In genomic region chr17:75509528-75510258, GRCh38 we compare ENCODE assay signal across 16 cellular contexts. TPM values are rescaled to one million over a fixed set of nuclear protein-coding genes. Genes with fewer than 3 reads are reported as not detected.
DNase-seq lines count a peak whose midpoint lies in the region; ATAC-seq and TF ChIP-seq lines count a peak whose summit lies in the region.
"Had no signal": no experiment of that assay in that cellular context is flagged by ENCODE, and none has a peak within 500 bp of the region (broad histone marks: within the 10 kb centered on the region; RNA-seq: fewer than 3 reads in every experiment).

No MANE protein-coding gene starts in this region.

- DNase-seq in adrenal gland (peak in 5 of 7 donors; percentile 59 to 81 (median 61)), esophagus squamous epithelium (lab: John Stamatoyannopoulos, UW) (no peak), lung (ENCODE audit: low spot score) (no peak), suprapubic skin (ENCODE audit: low spot score in 2 of 2) (no peak), testis (no peak), omental fat pad (ENCODE audit: low spot score) (no peak)
- DNase-seq in stimulated activated CD4-positive, alpha-beta T cell treated with anti-CD3 and anti-CD28 coated beads, Interleukin-1b, Interleukin-23, amount 100 ng/mL, for 48 hours, result no peak
- DNase-seq: activated CD4-positive, alpha-beta T cell treated with anti-CD3 and anti-CD28 coated beads, Interleukin-2, amount 50 U/mL, for 1 hour; effector memory CD8-positive, alpha-beta T cell; NCI-H1092; SHP77; stimulated activated CD4-positive, alpha-beta T cell treated with anti-CD3 and anti-CD28 coated beads, Interleukin-2, amount 100 ng/mL, for 48 hours had no signal

- no peaks in the 10 kb centered on the region for H3K27me3 Mint-ChIP-seq in activated T-helper 17 cell treated with anti-CD3 and anti-CD28 coated beads, Interleukin-2, amount 50 U/mL, for 72 hours
- H3K27me3 Mint-ChIP-seq: effector memory CD8-positive, alpha-beta T cell; IgD-negative memory B cell had no signal

- no peaks in the 10 kb centered on the region for H3K9me3 Mint-ChIP-seq in activated T-helper 17 cell treated with anti-CD3 and anti-CD28 coated beads, Interleukin-2, amount 50 U/mL, for 72 hours
- H3K9me3 Mint-ChIP-seq: effector memory CD8-positive, alpha-beta T cell; IgD-negative memory B cell; stimulated activated memory B cell treated with anti-CD40 and anti-IgM and Interleukin-4, amounts not matched to agents 10 μg/mL and 1 μg/mL and 100 μg/mL, for 72 hours; T-helper 2 cell treated with Interferon-gamma antibody and Interleukin-4, amounts not matched to agents 5 μg/mL and 100 μg/mL, for 36 hours had no signal

- H3K27me3 ChIP-seq in adrenal gland (no peaks in the 10 kb centered on the region), esophagus squamous epithelium (no peaks in the 10 kb centered on the region), lung (ENCODE audit: control insufficient read depth, insufficient read depth) (no peaks in the 10 kb centered on the region), suprapubic skin (no peaks in the 10 kb centered on the region), testis (no peaks in the 10 kb centered on the region)

- intact Hi-C loops in adrenal gland (cut with DNase I) (loop anchor here in 1 of 2 donors (5.0 to 10.0 kb wide), 2 partner anchors 32 to 185 kb away; no protein-coding TSS in a partner anchor), esophagus squamous epithelium (cut with DNase I) (loop anchor here (10.0 kb wide), 2 partner anchors 185 to 245 kb away; no protein-coding TSS in a partner anchor), testis (cut with DNase I; ENCODE audit: low total_unique reads) (loop anchor here (5.0 kb wide), 1 partner anchor 82 kb away; no protein-coding TSS in a partner anchor)

- H3K4me3 Mint-ChIP-seq in activated T-helper 17 cell treated with anti-CD3 and anti-CD28 coated beads, Interleukin-2, amount 50 U/mL, for 72 hours, result no peak overlapping the region
- H3K4me3 Mint-ChIP-seq: effector memory CD8-positive, alpha-beta T cell; IgD-negative memory B cell; stimulated activated memory B cell treated with anti-CD40 and anti-IgM and Interleukin-4, amounts not matched to agents 10 μg/mL and 1 μg/mL and 100 μg/mL, for 72 hours; T-helper 2 cell treated with Interferon-gamma antibody and Interleukin-4, amounts not matched to agents 5 μg/mL and 100 μg/mL, for 36 hours had no signal

- H3K27ac ChIP-seq in adrenal gland (peak overlapping the region in 4 of 5 donors; percentile 13 to 93 (median 39)), esophagus squamous epithelium (peak overlapping the region; percentile 28 to 93 (median 88)), lung (ENCODE audit: low read depth in 1 of 2, low read length in 1 of 2) (peak overlapping the region; percentile 68 to 83), suprapubic skin (peak overlapping the region; percentile 58), testis (peak overlapping the region in 1 of 2 donors; percentile 25)

- TF ChIP-seq POLR2A in adrenal gland (IDR thresholded peaks at IDR 0.05), result peak in 1 of 2 donors; percentile 22
- no peak for TF ChIP-seq POLR2A in esophagus squamous epithelium (IDR thresholded peaks at IDR 0.05)
- no peak for TF ChIP-seq POLR2A in suprapubic skin (IDR thresholded peaks at IDR 0.05)
- TF ChIP-seq POLR2A in testis (IDR thresholded peaks at IDR 0.05), result no peak

- no peak for TF ChIP-seq EP300 in suprapubic skin (IDR thresholded peaks at IDR 0.05)

- ATAC-seq in lung (ENCODE audit: insufficient read depth, low FRiP score) (peak; percentile 45), omental fat pad (ENCODE audit: low FRiP score) (no peak)
- ATAC-seq in activated T-helper 17 cell treated with anti-CD3 and anti-CD28 coated beads, Interleukin-2, amount 50 U/mL, for 72 hours (replicated peaks), result no peak
- ATAC-seq: effector memory CD8-positive, alpha-beta T cell; stimulated activated memory B cell treated with anti-CD40 and anti-IgM and Interleukin-4, amounts not matched to agents 10 μg/mL and 1 μg/mL and 100 μg/mL, for 72 hours had no signal

- WGBS in adrenal gland, 4 donors, result 62 to 80% (median 73%) methylated on average over 7 to 19 of the region's 19 CpGs
- 65 to 90% methylated on average over 5 to 13 of the region's 19 CpGs for WGBS in esophagus squamous epithelium, 2 donors
- 67 to 79% methylated on average over 19 of the region's 19 CpGs for WGBS in lung, 2 donors
- 63% methylated on average over 19 of the region's 19 CpGs for WGBS in suprapubic skin
- WGBS in testis, 2 donors, result 75 to 81% methylated on average over 15 to 19 of the region's 19 CpGs

- H3K9me3 ChIP-seq in adrenal gland (replicated peaks in 1 of 3) (no peaks in the 10 kb centered on the region), esophagus squamous epithelium (no peaks in the 10 kb centered on the region), lung (ENCODE audit: control insufficient read depth in 2 of 2, insufficient read depth in 1 of 2, low read length in 1 of 2) (no peaks in the 10 kb centered on the region), suprapubic skin (no peaks in the 10 kb centered on the region), testis (no peaks in the 10 kb centered on the region)

- H3K4me3 ChIP-seq in adrenal gland (peak overlapping the region in 1 of 4 donors; percentile 2), esophagus squamous epithelium (peak overlapping the region in 2 of 4 donors; percentile 9 to 38), lung (no peak overlapping the region), suprapubic skin (peak overlapping the region; percentile 15), testis (no peak overlapping the region)

- H3K36me3 Mint-ChIP-seq in activated T-helper 17 cell treated with anti-CD3 and anti-CD28 coated beads, Interleukin-2, amount 50 U/mL, for 72 hours (ENCODE audit: low read depth), result no peaks in the 10 kb centered on the region
- H3K36me3 Mint-ChIP-seq: IgD-negative memory B cell; stimulated activated memory B cell treated with anti-CD40 and anti-IgM and Interleukin-4, amounts not matched to agents 10 μg/mL and 1 μg/mL and 100 μg/mL, for 72 hours had no signal

- TF ChIP-seq CTCF in adrenal gland (IDR thresholded peaks at IDR 0.05) (no peak), esophagus squamous epithelium (IDR thresholded peaks at IDR 0.05) (no peak), lung (IDR thresholded peaks at IDR 0.05; ENCODE audit: control extremely low read depth, extremely low read depth) (no peak), suprapubic skin (IDR thresholded peaks at IDR 0.05) (no peak), testis (IDR thresholded peaks at IDR 0.05) (no peak), omental fat pad (IDR thresholded peaks at IDR 0.05) (no peak)

- H3K4me1 Mint-ChIP-seq in activated T-helper 17 cell treated with anti-CD3 and anti-CD28 coated beads, Interleukin-2, amount 50 U/mL, for 72 hours, result no peaks in the 10 kb centered on the region
- H3K4me1 Mint-ChIP-seq: IgD-negative memory B cell had no signal

- peaks cover 26 to 58% of the 10 kb centered on the region in 2 donors for H3K4me1 ChIP-seq in adrenal gland (replicated peaks in 1 of 2)
- peaks cover 23 to 77% (median 50%) of the 10 kb centered on the region in 3 donors for H3K4me1 ChIP-seq in esophagus squamous epithelium
- peaks cover 0 to 19% of the 10 kb centered on the region in 2 donors for H3K4me1 ChIP-seq in lung (ENCODE audit: control insufficient read depth in 2 of 2, insufficient read depth in 2 of 2, low read length in 2 of 2)
- peaks cover 42% of the 10 kb centered on the region for H3K4me1 ChIP-seq in suprapubic skin
- H3K4me1 ChIP-seq in testis, result peaks cover 14% of the 10 kb centered on the region

- H3K36me3 ChIP-seq in adrenal gland (replicated peaks in 1 of 2), result peaks cover 0 to 32% of the 10 kb centered on the region in 2 donors
- H3K36me3 ChIP-seq in esophagus squamous epithelium, result peaks cover 12 to 46% (median 13%) of the 10 kb centered on the region in 3 donors
- H3K36me3 ChIP-seq in lung (ENCODE audit: control insufficient read depth in 2 of 2, insufficient read depth in 2 of 2, low read length in 2 of 2), result peaks cover 0 to 30% of the 10 kb centered on the region in 2 donors
- H3K36me3 ChIP-seq in suprapubic skin, result peaks cover 37% of the 10 kb centered on the region
- no peaks in the 10 kb centered on the region for H3K36me3 ChIP-seq in testis (ENCODE audit: low read depth, missing control alignments)

- H3K27ac Mint-ChIP-seq in activated T-helper 17 cell treated with anti-CD3 and anti-CD28 coated beads, Interleukin-2, amount 50 U/mL, for 72 hours, result no peak overlapping the region
- H3K27ac Mint-ChIP-seq: effector memory CD8-positive, alpha-beta T cell; IgD-negative memory B cell; stimulated activated memory B cell treated with anti-CD40 and anti-IgM and Interleukin-4, amounts not matched to agents 10 μg/mL and 1 μg/mL and 100 μg/mL, for 72 hours; T-helper 2 cell treated with Interferon-gamma antibody and Interleukin-4, amounts not matched to agents 5 μg/mL and 100 μg/mL, for 36 hours had no signal

RNA-seq across cellular contexts. Expression of gene CASKIN2, which starts 5.6 kb away (rescaled TPM):
- total RNA-seq in adrenal gland, result 10 to 100 TPM; 26.6 to 90.8 (median 48.7) TPM
- polyA plus RNA-seq in adrenal gland, result 10 to 100 TPM; 10.1 to 43.2 (median 28.3) TPM
- total RNA-seq in esophagus squamous epithelium, result 10 to 100 TPM in 3 of 4 donors, 1 to 10 TPM in 1; 9.5 to 12.2 (median 10.4) TPM
- total RNA-seq in lung, result 10 to 100 TPM; 44.1 to 81.5 TPM
- 10 to 100 TPM; 22.3 to 26.1 TPM for polyA plus RNA-seq in lung
- 10 to 100 TPM; 18.7 to 25.1 (median 22.1) TPM for total RNA-seq in suprapubic skin
- total RNA-seq in activated T-helper 17 cell treated with anti-CD3 and anti-CD28 coated beads, Interleukin-2, amount 50 U/mL, for 72 hours, result 1 to 10 TPM; 2.9 to 5.4 TPM
- total RNA-seq in testis, result 10 to 100 TPM; 15.6 to 22.6 TPM
- polyA plus RNA-seq in testis (ENCODE audit: insufficient read depth, low read depth, low replicate concordance), result 16.9 TPM
- total RNA-seq in omental fat pad, result 10 to 100 TPM in 3 of 4 donors, 1 to 10 TPM in 1; 6.7 to 61.5 (median 23.9) TPM
- polyA plus RNA-seq: IgD-negative memory B cell had no signal

RNA-seq across cellular contexts. Expression of gene TSEN54, which starts 6.6 kb away (rescaled TPM):
- total RNA-seq in adrenal gland (10 to 100 TPM; 18.6 to 30.3 (median 25.6) TPM), esophagus squamous epithelium (10 to 100 TPM; 18.3 to 33.2 (median 23.1) TPM), lung (10 to 100 TPM; 18.4 to 22.4 TPM), suprapubic skin (10 to 100 TPM; 53.9 to 73.5 (median 62.9) TPM), testis (10 to 100 TPM; 45.7 to 46.6 TPM), omental fat pad (10 to 100 TPM in 3 of 4 donors, 1 to 10 TPM in 1; 9.4 to 33.3 (median 14.9) TPM)
- polyA plus RNA-seq in adrenal gland (10 to 100 TPM; 17.9 to 67.8 (median 56.0) TPM), lung (10 to 100 TPM; 20.9 to 36.5 TPM), testis (ENCODE audit: insufficient read depth, low read depth, low replicate concordance) (28.3 TPM)
- 10 to 100 TPM; 25.3 to 46.4 TPM for total RNA-seq in activated T-helper 17 cell treated with anti-CD3 and anti-CD28 coated beads, Interleukin-2, amount 50 U/mL, for 72 hours

RNA-seq across cellular contexts. Expression of gene LLGL2, which starts 15.8 kb away (rescaled TPM):
- total RNA-seq in adrenal gland (10 to 100 TPM in 7 of 8 donors, 1 to 10 TPM in 1; 9.9 to 40.5 (median 23.8) TPM), esophagus squamous epithelium (100 to 1,000 TPM in 1 of 4 donors, 10 to 100 TPM in 3; 40.0 to 101 (median 67.3) TPM), lung (100 to 1,000 TPM; 103 to 199 TPM), suprapubic skin (100 to 1,000 TPM in 1 of 4 donors, 10 to 100 TPM in 3; 75.3 to 114 (median 78.4) TPM), testis (10 to 100 TPM; 20.6 to 34.3 TPM), omental fat pad (10 to 100 TPM in 1 of 4 donors, 1 to 10 TPM in 3; 5.4 to 10.4 (median 6.7) TPM)
- polyA plus RNA-seq in adrenal gland (10 to 100 TPM in 2 of 3 donors, 1 to 10 TPM in 1; 1.2 to 90.3 (median 51.4) TPM), lung (100 to 1,000 TPM in 1 of 2 donors, 10 to 100 TPM in 1; 80.5 to 195 TPM), testis (ENCODE audit: insufficient read depth, low read depth, low replicate concordance) (22.9 TPM)
- 10 to 100 TPM; 16.7 to 24.1 TPM for total RNA-seq in activated T-helper 17 cell treated with anti-CD3 and anti-CD28 coated beads, Interleukin-2, amount 50 U/mL, for 72 hours

RNA-seq across cellular contexts. Expression of gene TMEM94, which starts 53.3 kb away (rescaled TPM):
- total RNA-seq in adrenal gland (100 to 1,000 TPM; 162 to 245 (median 174) TPM), esophagus squamous epithelium (10 to 100 TPM; 19.3 to 56.5 (median 28.3) TPM), lung (10 to 100 TPM; 60.2 to 82.3 TPM), suprapubic skin (100 to 1,000 TPM in 1 of 4 donors, 10 to 100 TPM in 3; 50.0 to 147 (median 81.7) TPM), testis (100 to 1,000 TPM; 151 to 171 TPM), omental fat pad (10 to 100 TPM; 27.9 to 66.0 (median 46.1) TPM)
- polyA plus RNA-seq in adrenal gland (100 to 1,000 TPM; 132 to 186 (median 134) TPM), lung (10 to 100 TPM; 40.0 to 46.4 TPM), testis (ENCODE audit: insufficient read depth, low read depth, low replicate concordance) (128 TPM)
- 10 to 100 TPM; 76.5 to 79.8 TPM for total RNA-seq in activated T-helper 17 cell treated with anti-CD3 and anti-CD28 coated beads, Interleukin-2, amount 50 U/mL, for 72 hours

Comparison
In these comparisons a context has a peak if more than half of its experiments do, and no peak if none do; other contexts are left out.
1. DNase-seq: peak in adrenal gland (5 of 7); none in esophagus squamous epithelium (single experiment), lung (single experiment), suprapubic skin (0 of 2), stimulated activated CD4-positive, alpha-beta T cell treated with anti-CD3 and anti-CD28 coated beads, Interleukin-1b, Interleukin-23, amount 100 ng/mL, for 48 hours (single experiment), testis (single experiment) and omental fat pad (single experiment).